ENCODE assay signal across 8 cellular contexts in genomic region chr15:85615930-85616329, GRCh38.
DNase-seq lines count a peak whose midpoint lies in the region; ATAC-seq lines count a peak whose summit lies in the region.

No MANE protein-coding gene starts in this region.

- DNase-seq in GM03348 (ENCODE audit: low spot score) (peak; percentile 48), NCI-H69 (lab: John Stamatoyannopoulos, UW) (peak; percentile 14), cerebellar cortex (ENCODE audit: low spot score) (peak; percentile 21), medulla oblongata (ENCODE audit: extremely low spot score) (peak; percentile 75), NCI-H2081 treated with DMSO at 0.1 percent for 48 hours (lab: John Stamatoyannopoulos, UW) (no peak), NCI-H2171 (lab: John Stamatoyannopoulos, UW) (no peak), NCI-H146 (lab: John Stamatoyannopoulos, UW) (no peak)

- peak; percentile 62 for ATAC-seq in GM21717 (IDR thresholded peaks at IDR 0.05; ENCODE audit: unreplicated experiment)

Comparison
In these comparisons a context has a peak if more than half of its experiments do, and no peak if none do; other contexts are left out.
1. DNase-seq: peak in GM03348 (single experiment), NCI-H69 (single experiment), cerebellar cortex (single experiment) and medulla oblongata (single experiment); none in NCI-H2081 treated with DMSO at 0.1 percent for 48 hours (single experiment), NCI-H2171 (single experiment) and NCI-H146 (single experiment).